In genomic region chr5:144103611-144104010, GRCh38 we compare ENCODE assay signal across 2 cellular contexts.
TF ChIP-seq lines count a peak whose summit lies in the region.

No MANE protein-coding gene starts in this region.

TF ChIP-seq in GM12878, 131 proteins besides CTCF, POLR2A, EP300 and RAD21 (continued from another document):
- TF ChIP-seq E2F8 (IDR thresholded peaks at IDR 0.05; ENCODE audit: low read depth, partially characterized antibody) (no peak), MTA2 (IDR thresholded peaks at IDR 0.05; ENCODE audit: low read depth) (no peak), ZBTB4 (CRISPR knock-in tag; IDR thresholded peaks at IDR 0.05) (no peak)
- TF ChIP-seq, protein P1, sequence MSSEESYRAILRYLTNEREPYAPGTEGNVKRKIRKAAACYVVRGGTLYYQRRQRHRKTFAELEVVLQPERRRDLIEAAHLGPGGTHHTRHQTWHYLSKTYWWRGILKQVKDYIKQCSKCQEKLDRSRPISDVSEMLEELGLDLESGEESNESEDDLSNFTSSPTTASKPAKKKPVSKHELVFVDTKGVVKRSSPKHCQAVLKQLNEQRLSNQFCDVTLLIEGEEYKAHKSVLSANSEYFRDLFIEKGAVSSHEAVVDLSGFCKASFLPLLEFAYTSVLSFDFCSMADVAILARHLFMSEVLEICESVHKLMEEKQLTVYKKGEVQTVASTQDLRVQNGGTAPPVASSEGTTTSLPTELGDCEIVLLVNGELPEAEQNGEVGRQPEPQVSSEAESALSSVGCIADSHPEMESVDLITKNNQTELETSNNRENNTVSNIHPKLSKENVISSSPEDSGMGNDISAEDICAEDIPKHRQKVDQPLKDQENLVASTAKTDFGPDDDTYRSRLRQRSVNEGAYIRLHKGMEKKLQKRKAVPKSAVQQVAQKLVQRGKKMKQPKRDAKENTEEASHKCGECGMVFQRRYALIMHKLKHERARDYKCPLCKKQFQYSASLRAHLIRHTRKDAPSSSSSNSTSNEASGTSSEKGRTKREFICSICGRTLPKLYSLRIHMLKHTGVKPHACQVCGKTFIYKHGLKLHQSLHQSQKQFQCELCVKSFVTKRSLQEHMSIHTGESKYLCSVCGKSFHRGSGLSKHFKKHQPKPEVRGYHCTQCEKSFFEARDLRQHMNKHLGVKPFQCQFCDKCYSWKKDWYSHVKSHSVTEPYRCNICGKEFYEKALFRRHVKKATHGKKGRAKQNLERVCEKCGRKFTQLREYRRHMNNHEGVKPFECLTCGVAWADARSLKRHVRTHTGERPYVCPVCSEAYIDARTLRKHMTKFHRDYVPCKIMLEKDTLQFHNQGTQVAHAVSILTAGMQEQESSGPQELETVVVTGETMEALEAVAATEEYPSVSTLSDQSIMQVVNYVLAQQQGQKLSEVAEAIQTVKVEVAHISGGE (CRISPR knock-in tag; IDR thresholded peaks at IDR 0.05): no peak
TF ChIP-seq in GM12878: peak in this region for 0.

TF ChIP-seq in SK-N-SH treated with all-trans-retinoic acid at 6 μM for 48 hours, 23 proteins besides CTCF, POLR2A, EP300 and RAD21:
- no peak for TF ChIP-seq TSHZ2 (CRISPR knock-in tag; IDR thresholded peaks at IDR 0.05)
- TF ChIP-seq ZFP3 (CRISPR knock-in tag; IDR thresholded peaks at IDR 0.05): no peak
- TF ChIP-seq TOX (CRISPR knock-in tag; IDR thresholded peaks at IDR 0.05; ENCODE audit: borderline replicate concordance): no peak
- no peak for TF ChIP-seq GLIS3 (CRISPR knock-in tag; IDR thresholded peaks at IDR 0.05)
- TF ChIP-seq CSDC2 (CRISPR knock-in tag; IDR thresholded peaks at IDR 0.05): no peak
- TF ChIP-seq ZC3H10 (CRISPR knock-in tag; IDR thresholded peaks at IDR 0.05): no peak
- TF ChIP-seq SNAI2 (CRISPR knock-in tag; IDR thresholded peaks at IDR 0.05): no peak
- TF ChIP-seq, protein P2, sequence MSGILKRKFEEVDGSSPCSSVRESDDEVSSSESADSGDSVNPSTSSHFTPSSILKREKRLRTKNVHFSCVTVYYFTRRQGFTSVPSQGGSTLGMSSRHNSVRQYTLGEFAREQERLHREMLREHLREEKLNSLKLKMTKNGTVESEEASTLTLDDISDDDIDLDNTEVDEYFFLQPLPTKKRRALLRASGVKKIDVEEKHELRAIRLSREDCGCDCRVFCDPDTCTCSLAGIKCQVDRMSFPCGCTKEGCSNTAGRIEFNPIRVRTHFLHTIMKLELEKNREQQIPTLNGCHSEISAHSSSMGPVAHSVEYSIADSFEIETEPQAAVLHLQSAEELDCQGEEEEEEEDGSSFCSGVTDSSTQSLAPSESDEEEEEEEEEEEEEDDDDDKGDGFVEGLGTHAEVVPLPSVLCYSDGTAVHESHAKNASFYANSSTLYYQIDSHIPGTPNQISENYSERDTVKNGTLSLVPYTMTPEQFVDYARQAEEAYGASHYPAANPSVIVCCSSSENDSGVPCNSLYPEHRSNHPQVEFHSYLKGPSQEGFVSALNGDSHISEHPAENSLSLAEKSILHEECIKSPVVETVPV (CRISPR knock-in tag; IDR thresholded peaks at IDR 0.05): no peak
- TF ChIP-seq PPARA (CRISPR knock-in tag; IDR thresholded peaks at IDR 0.05; ENCODE audit: borderline replicate concordance): no peak
- no peak for TF ChIP-seq RARB (CRISPR knock-in tag; IDR thresholded peaks at IDR 0.05)
- TF ChIP-seq ZNF8 (CRISPR knock-in tag; IDR thresholded peaks at IDR 0.05): no peak
- TF ChIP-seq ZFP30 (CRISPR knock-in tag; IDR thresholded peaks at IDR 0.05): no peak
- no peak for TF ChIP-seq ARNTL (CRISPR knock-in tag; IDR thresholded peaks at IDR 0.05; ENCODE audit: borderline replicate concordance, low read depth)
- TF ChIP-seq, protein P3, sequence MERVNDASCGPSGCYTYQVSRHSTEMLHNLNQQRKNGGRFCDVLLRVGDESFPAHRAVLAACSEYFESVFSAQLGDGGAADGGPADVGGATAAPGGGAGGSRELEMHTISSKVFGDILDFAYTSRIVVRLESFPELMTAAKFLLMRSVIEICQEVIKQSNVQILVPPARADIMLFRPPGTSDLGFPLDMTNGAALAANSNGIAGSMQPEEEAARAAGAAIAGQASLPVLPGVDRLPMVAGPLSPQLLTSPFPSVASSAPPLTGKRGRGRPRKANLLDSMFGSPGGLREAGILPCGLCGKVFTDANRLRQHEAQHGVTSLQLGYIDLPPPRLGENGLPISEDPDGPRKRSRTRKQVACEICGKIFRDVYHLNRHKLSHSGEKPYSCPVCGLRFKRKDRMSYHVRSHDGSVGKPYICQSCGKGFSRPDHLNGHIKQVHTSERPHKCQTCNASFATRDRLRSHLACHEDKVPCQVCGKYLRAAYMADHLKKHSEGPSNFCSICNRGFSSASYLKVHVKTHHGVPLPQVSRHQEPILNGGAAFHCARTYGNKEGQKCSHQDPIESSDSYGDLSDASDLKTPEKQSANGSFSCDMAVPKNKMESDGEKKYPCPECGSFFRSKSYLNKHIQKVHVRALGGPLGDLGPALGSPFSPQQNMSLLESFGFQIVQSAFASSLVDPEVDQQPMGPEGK (CRISPR knock-in tag; IDR thresholded peaks at IDR 0.05; ENCODE audit: borderline replicate concordance): no peak
- no peak for TF ChIP-seq TCF4 (CRISPR knock-in tag; IDR thresholded peaks at IDR 0.05; ENCODE audit: borderline replicate concordance)
- no peak for TF ChIP-seq ESRRG (CRISPR knock-in tag; IDR thresholded peaks at IDR 0.05)
- TF ChIP-seq, protein P4, sequence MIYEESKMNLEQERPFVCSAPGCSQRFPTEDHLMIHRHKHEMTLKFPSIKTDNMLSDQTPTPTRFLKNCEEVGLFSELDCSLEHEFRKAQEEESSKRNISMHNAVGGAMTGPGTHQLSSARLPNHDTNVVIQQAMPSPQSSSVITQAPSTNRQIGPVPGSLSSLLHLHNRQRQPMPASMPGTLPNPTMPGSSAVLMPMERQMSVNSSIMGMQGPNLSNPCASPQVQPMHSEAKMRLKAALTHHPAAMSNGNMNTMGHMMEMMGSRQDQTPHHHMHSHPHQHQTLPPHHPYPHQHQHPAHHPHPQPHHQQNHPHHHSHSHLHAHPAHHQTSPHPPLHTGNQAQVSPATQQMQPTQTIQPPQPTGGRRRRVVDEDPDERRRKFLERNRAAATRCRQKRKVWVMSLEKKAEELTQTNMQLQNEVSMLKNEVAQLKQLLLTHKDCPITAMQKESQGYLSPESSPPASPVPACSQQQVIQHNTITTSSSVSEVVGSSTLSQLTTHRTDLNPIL (CRISPR knock-in tag; IDR thresholded peaks at IDR 0.05; ENCODE audit: low read depth): no peak
- TF ChIP-seq ZNF565 (CRISPR knock-in tag; conservative IDR thresholded peaks at IDR 0.05; ENCODE audit: low read depth): no peak
- TF ChIP-seq OSR1 (CRISPR knock-in tag; IDR thresholded peaks at IDR 0.05): no peak
- no peak for TF ChIP-seq ZNF70 (CRISPR knock-in tag; IDR thresholded peaks at IDR 0.05)
